27 cellular contexts compared by ENCODE assay signal in the genomic region with DNA sequence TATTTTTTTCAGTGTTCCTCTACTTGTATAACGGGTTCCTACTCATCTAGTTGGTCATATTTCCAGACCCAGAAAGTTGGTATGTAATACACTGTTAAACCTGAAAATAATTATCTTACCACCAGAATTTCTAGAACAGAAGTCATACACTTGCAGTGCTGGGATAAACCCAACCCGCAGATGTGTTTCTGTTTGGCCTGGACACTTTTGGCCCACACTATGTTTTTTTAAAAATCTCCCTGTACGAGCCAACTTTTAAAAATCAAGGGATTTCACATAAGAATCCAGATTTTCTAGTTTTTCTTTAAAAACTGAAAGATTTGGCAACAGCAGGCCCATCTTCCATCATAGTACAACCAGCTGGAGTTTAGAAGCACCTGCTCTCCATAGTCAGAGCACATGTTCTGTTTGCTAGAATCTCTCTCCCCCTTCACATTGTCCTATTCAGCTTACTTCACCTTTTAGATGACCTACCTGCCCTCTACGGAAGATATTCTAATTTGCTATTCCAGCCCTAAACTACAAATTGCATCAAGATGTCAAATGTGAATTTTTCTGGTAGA.
"Had no signal": no experiment of that assay in that cellular context is flagged by ENCODE, and none has a peak within 500 bp of the region (broad histone marks: within the 10 kb centered on the region; RNA-seq: fewer than 3 reads in every experiment).

No MANE protein-coding gene starts in this region.

- H3K4me3 ChIP-seq: esophagus squamous epithelium, mucosa of descending colon, neural progenitor cell, sigmoid colon, thoracic aorta, tibial nerve, upper lobe of right lung, uterus had no signal

- H3K4me1 Mint-ChIP-seq: immature natural killer cell; naive B cell; stimulated activated effector memory CD8-positive, alpha-beta T cell treated with anti-CD3 and anti-CD28 coated beads, Interleukin-12 subunit alpha, Interleukin-12 subunit beta, amount 100 ng/mL, for 72 hours had no signal

- H3K27me3 ChIP-seq: neural progenitor cell, sigmoid colon, tibial nerve, upper lobe of right lung, uterus had no signal

- H3K27ac ChIP-seq: esophagus squamous epithelium, neural progenitor cell, parathyroid adenoma, sigmoid colon, thoracic aorta, tibial nerve, upper lobe of right lung, uterus had no signal

- H3K36me3 ChIP-seq: esophagus squamous epithelium, neural progenitor cell, sigmoid colon, thoracic aorta, tibial nerve, upper lobe of right lung, uterus had no signal

- ATAC-seq: effector memory CD8-positive, alpha-beta T cell; mucosa of descending colon; stimulated activated effector memory CD8-positive, alpha-beta T cell treated with anti-CD3 and anti-CD28 coated beads, Interleukin-12 subunit alpha, Interleukin-12 subunit beta, amount 100 ng/mL, for 72 hours; stimulated activated naive CD8-positive, alpha-beta T cell treated with anti-CD3 and anti-CD28 coated beads, Interleukin-15, Interleukin-2, amounts not matched to agents 100 U/mL and 50 U/mL, for 24 hours; upper lobe of right lung had no signal

- H3K4me1 ChIP-seq: parathyroid adenoma, uterus had no signal

- H3K27me3 Mint-ChIP-seq: progenitor cell of endocrine pancreas had no signal

- H3K9me3 Mint-ChIP-seq: effector memory CD8-positive, alpha-beta T cell; immature natural killer cell; stimulated activated effector memory CD8-positive, alpha-beta T cell treated with anti-CD3 and anti-CD28 coated beads, Interleukin-12 subunit alpha, Interleukin-12 subunit beta, amount 100 ng/mL, for 72 hours had no signal

- H3K36me3 Mint-ChIP-seq: immature natural killer cell; stimulated activated effector memory CD8-positive, alpha-beta T cell treated with anti-CD3 and anti-CD28 coated beads, Interleukin-12 subunit alpha, Interleukin-12 subunit beta, amount 100 ng/mL, for 72 hours had no signal

- DNase-seq: cerebellar nuclear complex; cortex of kidney; effector memory CD8-positive, alpha-beta T cell; erythroblast; esophagus squamous epithelium; head of caudate nucleus; hypothalamus; immature natural killer cell; islet precursor cell; kidney glomerular epithelial cell; mesenchymal stem cell; mucosa of descending colon; naive B cell; sigmoid colon; stimulated activated CD4-positive, alpha-beta T cell treated with anti-CD3 and anti-CD28 coated beads, Interleukin-2, amount 100 ng/mL, for 24 hours; stimulated activated CD4-positive, alpha-beta T cell treated with anti-CD3 and anti-CD28 coated beads, Interleukin-4, amount 100 ng/mL, for 24 hours; stimulated activated naive CD8-positive, alpha-beta T cell treated with anti-CD3 and anti-CD28 coated beads, Interleukin-15, Interleukin-2, amounts not matched to agents 100 U/mL and 50 U/mL, for 24 hours; upper lobe of right lung; uterus had no signal

- H3K9me3 ChIP-seq: esophagus squamous epithelium, mucosa of descending colon, sigmoid colon, thoracic aorta, tibial nerve, upper lobe of right lung, uterus had no signal

- H3K27ac Mint-ChIP-seq: effector memory CD8-positive, alpha-beta T cell; immature natural killer cell; mesothelial cell of epicardium; naive B cell; neural progenitor cell; progenitor cell of endocrine pancreas; stimulated activated effector memory CD8-positive, alpha-beta T cell treated with anti-CD3 and anti-CD28 coated beads, Interleukin-12 subunit alpha, Interleukin-12 subunit beta, amount 100 ng/mL, for 72 hours had no signal

- H3K4me3 Mint-ChIP-seq: effector memory CD8-positive, alpha-beta T cell; immature natural killer cell; mesothelial cell of epicardium; naive B cell; nephron; neural progenitor cell; stimulated activated effector memory CD8-positive, alpha-beta T cell treated with anti-CD3 and anti-CD28 coated beads, Interleukin-12 subunit alpha, Interleukin-12 subunit beta, amount 100 ng/mL, for 72 hours had no signal
